In the genomic region with DNA sequence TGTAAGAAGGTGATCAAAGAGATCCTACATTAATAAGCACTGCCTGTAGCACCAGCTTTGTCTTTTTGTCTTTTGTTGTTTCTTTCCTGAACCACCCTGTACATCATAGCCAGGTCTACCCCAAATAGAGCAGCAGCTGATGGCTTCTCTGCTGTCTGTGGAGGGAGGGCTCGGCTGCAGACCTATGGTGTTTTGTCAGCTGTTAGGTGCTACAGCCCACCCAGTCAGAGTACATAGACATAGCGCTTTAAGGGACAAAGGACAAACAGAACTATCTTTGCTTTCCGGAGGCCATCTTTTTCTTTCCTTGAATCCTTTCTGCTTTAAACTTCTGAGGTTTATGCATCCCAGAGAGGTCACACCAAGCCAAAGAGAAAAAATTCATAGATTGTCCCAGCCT, we compare ENCODE assay signal across 5 cellular contexts.
"Had no signal": no experiment of that assay in that cellular context is flagged by ENCODE, and none has a peak within 500 bp of the region (broad histone marks: within the 10 kb centered on the region; RNA-seq: fewer than 3 reads in every experiment).

No MANE protein-coding gene starts in this region.

- H3K4me3 ChIP-seq: K562 had no signal

- DNase-seq: IMR-90, KBM-7, KG1 had no signal

- H3K27ac ChIP-seq: HL-60 had no signal
